ENCODE assay signal across 9 cellular contexts in genomic region chr4:86927843-86928395, GRCh38. TPM values are rescaled to one million over a fixed set of nuclear protein-coding genes. Genes with fewer than 3 reads are reported as not detected.
DNase-seq lines count a peak whose midpoint lies in the region; ATAC-seq and TF ChIP-seq lines count a peak whose summit lies in the region.
"Had no signal": no experiment of that assay in that cellular context is flagged by ENCODE, and none has a peak within 500 bp of the region (broad histone marks: within the 10 kb centered on the region; RNA-seq: fewer than 3 reads in every experiment).

No MANE protein-coding gene starts in this region.

- peaks cover 0 to 20% (median 5%) of the 10 kb centered on the region in 7 donors for H3K4me1 Mint-ChIP-seq in naive thymus-derived CD4-positive, alpha-beta T cell

- peak overlapping the region; percentile 38 to 81 (median 69) for H3K4me2 ChIP-seq in BLaER1 treated with 17β-estradiol and CSF1 and Interleukin-3, amounts not matched to agents 10 nM and 100 nM

- intact Hi-C loops in naive thymus-derived CD4-positive, alpha-beta T cell (cut with micrococcal nuclease), result no loop called here

- no peaks in the 10 kb centered on the region for H3K27me3 Mint-ChIP-seq in naive thymus-derived CD4-positive, alpha-beta T cell

- no peaks in the 10 kb centered on the region for H4K20me1 ChIP-seq in BLaER1 treated with 17β-estradiol and CSF1 and Interleukin-3, amounts not matched to agents 10 nM and 100 nM

- H3K4me3 ChIP-seq in BLaER1 treated with 17β-estradiol and CSF1 and Interleukin-3, amounts not matched to agents 10 nM and 100 nM, result no peak overlapping the region
- no peak overlapping the region for H3K4me3 ChIP-seq in astrocyte of the cerebellum (ENCODE audit: low read depth, low read length)
- no peak overlapping the region for H3K4me3 ChIP-seq in naive thymus-derived CD4-positive, alpha-beta T cell (ENCODE audit: low read length)
- H3K4me3 ChIP-seq: cardiac muscle cell had no signal

- H3K36me3 Mint-ChIP-seq in naive thymus-derived CD4-positive, alpha-beta T cell, result peaks cover 0 to 12% (median 3%) of the 10 kb centered on the region in 5 donors

- H3K4me3 Mint-ChIP-seq in naive thymus-derived CD4-positive, alpha-beta T cell, result no peak overlapping the region

- in situ Hi-C loops in astrocyte of the cerebellum (cut with HindIII; ENCODE audit: low sequenced_read_pairs), result no loop called here

- peaks cover 18 to 72% (median 37%) of the 10 kb centered on the region in 11 experiments; a peak in 20 of 22 replicates for H3K36me3 ChIP-seq in BLaER1 treated with 17β-estradiol and CSF1 and Interleukin-3, amounts not matched to agents 10 nM and 100 nM
- no peaks in the 10 kb centered on the region for H3K36me3 ChIP-seq in naive thymus-derived CD4-positive, alpha-beta T cell (ENCODE audit: control insufficient read depth in 2 of 3, insufficient read depth in 3 of 3, low read length in 3 of 3)
- H3K36me3 ChIP-seq: cardiac muscle cell had no signal

- DNase-seq in astrocyte of the cerebellum (ENCODE audit: low read depth), result peak; percentile 73
- DNase-seq in naive thymus-derived CD4-positive, alpha-beta T cell, result no peak
- DNase-seq in foreskin melanocyte, result no peak
- DNase-seq in germinal center (ENCODE audit: low spot score), result no peak

- peaks cover 16 to 75% (median 43%) of the 10 kb centered on the region in 10 experiments for H3K4me1 ChIP-seq in BLaER1 treated with 17β-estradiol and CSF1 and Interleukin-3, amounts not matched to agents 10 nM and 100 nM
- no peaks in the 10 kb centered on the region for H3K4me1 ChIP-seq in naive thymus-derived CD4-positive, alpha-beta T cell (ENCODE audit: control insufficient read depth in 2 of 2, insufficient read depth in 2 of 2, low read length in 2 of 2)

- peak overlapping the region in 2 of 11 experiments; percentile 5 to 24; a peak in 2 of 22 replicates for H3K9ac ChIP-seq in BLaER1 treated with 17β-estradiol and CSF1 and Interleukin-3, amounts not matched to agents 10 nM and 100 nM

- no peaks in the 10 kb centered on the region for H3K27me3 ChIP-seq in BLaER1 treated with 17β-estradiol and CSF1 and Interleukin-3, amounts not matched to agents 10 nM and 100 nM
- H3K27me3 ChIP-seq in naive thymus-derived CD4-positive, alpha-beta T cell (ENCODE audit: control insufficient read depth in 2 of 2, insufficient read depth in 2 of 2, low read length in 2 of 2), result no peaks in the 10 kb centered on the region
- H3K27me3 ChIP-seq: cardiac muscle cell had no signal

- POLR2A ChIA-PET in naive thymus-derived CD4-positive, alpha-beta T cell (lab: Charles Lee), result no interaction called here

- H3K9me3 Mint-ChIP-seq in naive thymus-derived CD4-positive, alpha-beta T cell, result peaks cover 0 to 1% (median 0%) of the 10 kb centered on the region in 11 donors

- TF ChIP-seq CTCF in astrocyte of the cerebellum (IDR thresholded peaks at IDR 0.05; ENCODE audit: low read depth, low read length, missing control alignments), result no peak

- ATAC-seq in HG02884 (IDR thresholded peaks at IDR 0.05; ENCODE audit: unreplicated experiment) (peak; percentile 38), HG03457 (IDR thresholded peaks at IDR 0.05; ENCODE audit: unreplicated experiment) (no peak), GM21447 (IDR thresholded peaks at IDR 0.05; ENCODE audit: unreplicated experiment) (no peak)
- ATAC-seq in naive thymus-derived CD4-positive, alpha-beta T cell, result peak; percentile 72

- no peaks in the 10 kb centered on the region for H3K9me3 ChIP-seq in BLaER1 treated with 17β-estradiol and CSF1 and Interleukin-3, amounts not matched to agents 10 nM and 100 nM (replicated peaks in 1 of 11)
- no peaks in the 10 kb centered on the region for H3K9me3 ChIP-seq in naive thymus-derived CD4-positive, alpha-beta T cell (ENCODE audit: control insufficient read depth in 2 of 3, low read length in 3 of 3)

- peak overlapping the region in 10 of 11 experiments; percentile 14 to 68 (median 56); a peak in 19 of 22 replicates for H3K27ac ChIP-seq in BLaER1 treated with 17β-estradiol and CSF1 and Interleukin-3, amounts not matched to agents 10 nM and 100 nM
- no peak overlapping the region for H3K27ac ChIP-seq in naive thymus-derived CD4-positive, alpha-beta T cell (ENCODE audit: low read depth, low read length)
- H3K27ac ChIP-seq: cardiac muscle cell had no signal

- H3K27ac Mint-ChIP-seq in naive thymus-derived CD4-positive, alpha-beta T cell, result peak overlapping the region in 2 of 9 donors; percentile 46 to 57

- CTCF ChIA-PET in naive thymus-derived CD4-positive, alpha-beta T cell (lab: Charles Lee), result interaction anchor here (0.5 to 1.4 kb wide), 4 partner anchors 17 to 165 kb away, joined by 3 to 4 read pairs (median 4); no protein-coding TSS in a partner anchor

RNA-seq across cellular contexts. Expression of gene AFF1, which starts 6.9 kb away (rescaled TPM):
- 10 to 100 TPM; 65.8 to 88.6 (median 78.7) TPM for total RNA-seq in naive thymus-derived CD4-positive, alpha-beta T cell
- polyA plus RNA-seq in naive thymus-derived CD4-positive, alpha-beta T cell, result 10 to 100 TPM; 20.8 to 35.3 TPM

RNA-seq across cellular contexts. Expression of gene C4orf36, which starts 35.7 kb away (rescaled TPM):
- total RNA-seq in naive thymus-derived CD4-positive, alpha-beta T cell, result not detected
- polyA plus RNA-seq in naive thymus-derived CD4-positive, alpha-beta T cell, result not detected
- total RNA-seq: cardiac muscle cell had no signal

Comparison
In these comparisons a context has a peak if more than half of its experiments do, and no peak if none do; other contexts are left out.
1. ATAC-seq: peak in HG02884 (single experiment) and naive thymus-derived CD4-positive, alpha-beta T cell (single experiment); none in HG03457 (single experiment) and GM21447 (single experiment).